1 cellular context compared by ENCODE assay signal in the genomic region with DNA sequence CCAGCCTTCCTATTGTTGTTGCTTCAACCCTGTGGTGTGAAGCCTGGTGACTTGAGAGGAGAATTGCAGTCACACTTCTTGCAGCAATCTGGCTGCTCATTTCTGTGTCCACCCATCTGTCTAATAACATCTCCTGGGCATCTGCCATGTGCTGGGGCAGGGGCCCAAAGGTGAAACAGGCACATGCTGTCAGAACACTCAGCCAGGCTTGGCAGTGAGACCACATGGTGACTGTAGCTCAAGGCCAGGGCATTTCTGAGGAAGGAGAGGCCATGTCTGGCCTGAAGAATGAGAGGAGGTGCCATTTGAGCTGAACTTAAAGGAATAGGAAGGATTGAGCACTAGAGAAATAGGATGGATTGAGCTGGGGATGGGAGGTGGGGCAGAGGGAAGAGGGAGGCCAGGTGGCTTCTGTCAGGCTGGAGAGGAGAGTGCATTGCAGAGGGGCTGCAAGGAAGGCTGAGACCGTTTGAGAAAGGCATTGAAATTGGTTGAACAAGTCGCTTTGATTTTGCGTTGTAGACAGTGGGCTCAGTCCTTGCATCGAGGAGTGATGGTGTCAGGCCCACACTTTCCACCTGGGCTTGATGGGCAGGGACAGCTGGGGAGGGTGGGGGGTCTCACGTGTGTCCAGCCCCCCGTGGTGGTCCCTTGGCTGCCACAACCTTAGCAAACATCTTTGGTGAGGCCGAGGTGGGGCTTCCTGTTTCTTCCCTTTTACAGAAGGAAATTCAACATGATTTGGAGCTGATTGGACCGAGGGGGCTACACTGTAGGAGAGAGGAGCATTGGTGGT.
TF ChIP-seq lines count a peak whose summit lies in the region.

No MANE protein-coding gene starts in this region.

TF ChIP-seq in HepG2, 621 proteins besides CTCF, POLR2A, EP300 and RAD21 (continued from another document):
- TF ChIP-seq, protein P1, sequence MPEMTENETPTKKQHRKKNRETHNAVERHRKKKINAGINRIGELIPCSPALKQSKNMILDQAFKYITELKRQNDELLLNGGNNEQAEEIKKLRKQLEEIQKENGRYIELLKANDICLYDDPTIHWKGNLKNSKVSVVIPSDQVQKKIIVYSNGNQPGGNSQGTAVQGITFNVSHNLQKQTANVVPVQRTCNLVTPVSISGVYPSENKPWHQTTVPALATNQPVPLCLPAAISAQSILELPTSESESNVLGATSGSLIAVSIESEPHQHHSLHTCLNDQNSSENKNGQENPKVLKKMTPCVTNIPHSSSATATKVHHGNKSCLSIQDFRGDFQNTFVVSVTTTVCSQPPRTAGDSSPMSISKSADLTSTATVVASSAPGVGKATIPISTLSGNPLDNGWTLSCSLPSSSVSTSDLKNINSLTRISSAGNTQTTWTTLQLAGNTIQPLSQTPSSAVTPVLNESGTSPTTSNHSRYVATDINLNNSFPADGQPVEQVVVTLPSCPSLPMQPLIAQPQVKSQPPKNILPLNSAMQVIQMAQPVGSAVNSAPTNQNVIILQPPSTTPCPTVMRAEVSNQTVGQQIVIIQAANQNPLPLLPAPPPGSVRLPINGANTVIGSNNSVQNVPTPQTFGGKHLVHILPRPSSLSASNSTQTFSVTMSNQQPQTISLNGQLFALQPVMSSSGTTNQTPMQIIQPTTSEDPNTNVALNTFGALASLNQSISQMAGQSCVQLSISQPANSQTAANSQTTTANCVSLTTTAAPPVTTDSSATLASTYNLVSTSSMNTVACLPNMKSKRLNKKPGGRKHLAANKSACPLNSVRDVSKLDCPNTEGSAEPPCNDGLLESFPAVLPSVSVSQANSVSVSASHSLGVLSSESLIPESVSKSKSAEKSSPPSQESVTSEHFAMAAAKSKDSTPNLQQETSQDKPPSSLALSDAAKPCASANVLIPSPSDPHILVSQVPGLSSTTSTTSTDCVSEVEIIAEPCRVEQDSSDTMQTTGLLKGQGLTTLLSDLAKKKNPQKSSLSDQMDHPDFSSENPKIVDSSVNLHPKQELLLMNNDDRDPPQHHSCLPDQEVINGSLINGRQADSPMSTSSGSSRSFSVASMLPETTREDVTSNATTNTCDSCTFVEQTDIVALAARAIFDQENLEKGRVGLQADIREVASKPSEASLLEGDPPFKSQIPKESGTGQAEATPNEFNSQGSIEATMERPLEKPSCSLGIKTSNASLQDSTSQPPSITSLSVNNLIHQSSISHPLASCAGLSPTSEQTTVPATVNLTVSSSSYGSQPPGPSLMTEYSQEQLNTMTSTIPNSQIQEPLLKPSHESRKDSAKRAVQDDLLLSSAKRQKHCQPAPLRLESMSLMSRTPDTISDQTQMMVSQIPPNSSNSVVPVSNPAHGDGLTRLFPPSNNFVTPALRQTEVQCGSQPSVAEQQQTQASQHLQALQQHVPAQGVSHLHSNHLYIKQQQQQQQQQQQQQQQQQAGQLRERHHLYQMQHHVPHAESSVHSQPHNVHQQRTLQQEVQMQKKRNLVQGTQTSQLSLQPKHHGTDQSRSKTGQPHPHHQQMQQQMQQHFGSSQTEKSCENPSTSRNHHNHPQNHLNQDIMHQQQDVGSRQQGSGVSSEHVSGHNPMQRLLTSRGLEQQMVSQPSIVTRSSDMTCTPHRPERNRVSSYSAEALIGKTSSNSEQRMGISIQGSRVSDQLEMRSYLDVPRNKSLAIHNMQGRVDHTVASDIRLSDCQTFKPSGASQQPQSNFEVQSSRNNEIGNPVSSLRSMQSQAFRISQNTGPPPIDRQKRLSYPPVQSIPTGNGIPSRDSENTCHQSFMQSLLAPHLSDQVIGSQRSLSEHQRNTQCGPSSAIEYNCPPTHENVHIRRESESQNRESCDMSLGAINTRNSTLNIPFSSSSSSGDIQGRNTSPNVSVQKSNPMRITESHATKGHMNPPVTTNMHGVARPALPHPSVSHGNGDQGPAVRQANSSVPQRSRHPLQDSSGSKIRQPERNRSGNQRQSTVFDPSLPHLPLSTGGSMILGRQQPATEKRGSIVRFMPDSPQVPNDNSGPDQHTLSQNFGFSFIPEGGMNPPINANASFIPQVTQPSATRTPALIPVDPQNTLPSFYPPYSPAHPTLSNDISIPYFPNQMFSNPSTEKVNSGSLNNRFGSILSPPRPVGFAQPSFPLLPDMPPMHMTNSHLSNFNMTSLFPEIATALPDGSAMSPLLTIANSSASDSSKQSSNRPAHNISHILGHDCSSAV (CRISPR knock-in tag; IDR thresholded peaks at IDR 0.05; ENCODE audit: borderline replicate concordance): no peak
- TF ChIP-seq ZNF44 (CRISPR knock-in tag; IDR thresholded peaks at IDR 0.05) (no peak), FOSL1 (CRISPR knock-in tag; IDR thresholded peaks at IDR 0.05; ENCODE audit: borderline replicate concordance) (no peak), ZNF777 (CRISPR knock-in tag; IDR thresholded peaks at IDR 0.05) (no peak), ZSCAN21 (CRISPR knock-in tag; IDR thresholded peaks at IDR 0.05; ENCODE audit: borderline replicate concordance) (no peak), ZNF331 (CRISPR knock-in tag; IDR thresholded peaks at IDR 0.05) (no peak), MIER2 (CRISPR knock-in tag; IDR thresholded peaks at IDR 0.05) (no peak), CBX1 (IDR thresholded peaks at IDR 0.05; ENCODE audit: low read depth) (no peak), ZNF256 (CRISPR knock-in tag; conservative IDR thresholded peaks at IDR 0.05) (no peak), NR1H2 (CRISPR knock-in tag; IDR thresholded peaks at IDR 0.05; ENCODE audit: borderline replicate concordance, low read depth) (no peak)
- TF ChIP-seq, protein P2, sequence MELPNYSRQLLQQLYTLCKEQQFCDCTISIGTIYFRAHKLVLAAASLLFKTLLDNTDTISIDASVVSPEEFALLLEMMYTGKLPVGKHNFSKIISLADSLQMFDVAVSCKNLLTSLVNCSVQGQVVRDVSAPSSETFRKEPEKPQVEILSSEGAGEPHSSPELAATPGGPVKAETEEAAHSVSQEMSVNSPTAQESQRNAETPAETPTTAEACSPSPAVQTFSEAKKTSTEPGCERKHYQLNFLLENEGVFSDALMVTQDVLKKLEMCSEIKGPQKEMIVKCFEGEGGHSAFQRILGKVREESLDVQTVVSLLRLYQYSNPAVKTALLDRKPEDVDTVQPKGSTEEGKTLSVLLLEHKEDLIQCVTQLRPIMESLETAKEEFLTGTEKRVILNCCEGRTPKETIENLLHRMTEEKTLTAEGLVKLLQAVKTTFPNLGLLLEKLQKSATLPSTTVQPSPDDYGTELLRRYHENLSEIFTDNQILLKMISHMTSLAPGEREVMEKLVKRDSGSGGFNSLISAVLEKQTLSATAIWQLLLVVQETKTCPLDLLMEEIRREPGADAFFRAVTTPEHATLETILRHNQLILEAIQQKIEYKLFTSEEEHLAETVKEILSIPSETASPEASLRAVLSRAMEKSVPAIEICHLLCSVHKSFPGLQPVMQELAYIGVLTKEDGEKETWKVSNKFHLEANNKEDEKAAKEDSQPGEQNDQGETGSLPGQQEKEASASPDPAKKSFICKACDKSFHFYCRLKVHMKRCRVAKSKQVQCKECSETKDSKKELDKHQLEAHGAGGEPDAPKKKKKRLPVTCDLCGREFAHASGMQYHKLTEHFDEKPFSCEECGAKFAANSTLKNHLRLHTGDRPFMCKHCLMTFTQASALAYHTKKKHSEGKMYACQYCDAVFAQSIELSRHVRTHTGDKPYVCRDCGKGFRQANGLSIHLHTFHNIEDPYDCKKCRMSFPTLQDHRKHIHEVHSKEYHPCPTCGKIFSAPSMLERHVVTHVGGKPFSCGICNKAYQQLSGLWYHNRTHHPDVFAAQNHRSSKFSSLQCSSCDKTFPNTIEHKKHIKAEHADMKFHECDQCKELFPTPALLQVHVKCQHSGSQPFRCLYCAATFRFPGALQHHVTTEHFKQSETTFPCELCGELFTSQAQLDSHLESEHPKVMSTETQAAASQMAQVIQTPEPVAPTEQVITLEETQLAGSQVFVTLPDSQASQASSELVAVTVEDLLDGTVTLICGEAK (IDR thresholded peaks at IDR 0.05): no peak
- TF ChIP-seq, protein P2 (CRISPR knock-in tag; IDR thresholded peaks at IDR 0.05): no peak
